ENCODE assay signal across 16 cellular contexts in the genomic region with DNA sequence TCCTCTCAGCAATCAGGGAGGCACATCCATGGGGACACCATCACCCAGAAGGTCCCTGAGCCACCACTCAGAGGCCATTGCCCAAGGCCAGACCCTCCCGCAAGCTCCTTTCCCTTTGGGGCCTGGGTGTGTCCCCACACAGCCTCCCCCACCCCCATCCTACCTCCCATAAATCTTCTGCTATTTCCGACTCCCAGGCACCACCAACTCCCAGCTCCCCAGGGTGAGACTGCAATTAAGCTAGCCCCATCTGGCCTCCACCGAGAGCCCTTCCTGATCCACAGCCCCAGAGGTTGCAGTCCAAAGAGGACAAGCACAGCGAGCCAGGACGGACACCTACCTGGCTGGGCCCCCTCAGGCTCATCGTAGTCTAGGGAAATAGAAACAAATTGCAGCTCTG. TPM values are rescaled to one million over a fixed set of nuclear protein-coding genes. Genes with fewer than 3 reads are reported as not detected.
DNase-seq lines count a peak whose midpoint lies in the region; ATAC-seq and TF ChIP-seq lines count a peak whose summit lies in the region.
"Had no signal": no experiment of that assay in that cellular context is flagged by ENCODE, and none has a peak within 500 bp of the region (broad histone marks: within the 10 kb centered on the region; RNA-seq: fewer than 3 reads in every experiment).

No MANE protein-coding gene starts in this region.

- peaks cover 32 to 62% of the 10 kb centered on the region in 2 experiments for H3K79me1 ChIP-seq in IMR-90 (ENCODE audit: low read depth in 1 of 2, low read length in 2 of 2)

- no peak overlapping the region for H3K4me2 ChIP-seq in IMR-90 (ENCODE audit: low read depth, low read length)

- H3K23ac ChIP-seq in IMR-90 (ENCODE audit: low read depth, low read length): no peak overlapping the region

- no peak overlapping the region for H2AFZ ChIP-seq in IMR-90 (replicated peaks; ENCODE audit: low read length, poor library complexity)

- 93% methylated on average over 4 of the region's 6 CpGs; no CpG with 5 or more reads in 1 of the 2 experiments for WGBS in IMR-90 (ENCODE audit: extremely low coverage in 2 of 2, insufficient read length in 1 of 2), 2 experiments

- TF ChIP-seq POLR2A in IMR-90 (IDR thresholded peaks at IDR 0.05; ENCODE audit: low read depth, low read length) (no peak), gastrocnemius medialis (IDR thresholded peaks at IDR 0.05) (no peak)

- no peak overlapping the region for H3K14ac ChIP-seq in IMR-90 (replicated peaks; ENCODE audit: low read depth, low read length)

- no peaks in the 10 kb centered on the region for H3K27me3 ChIP-seq in A673 (replicated peaks; ENCODE audit: insufficient read depth, low read depth, low read length, poor library complexity)
- no peaks in the 10 kb centered on the region for H3K27me3 ChIP-seq in IMR-90 (ENCODE audit: control insufficient read depth, insufficient read depth, low read length)
- H3K27me3 ChIP-seq in gastrocnemius medialis: no peaks in the 10 kb centered on the region

- TF ChIP-seq CTCF in A673 (conservative IDR thresholded peaks at IDR 0.05; ENCODE audit: low read depth, low read length) (no peak), IMR-90 (conservative IDR thresholded peaks at IDR 0.05; ENCODE audit: low read depth, low read length) (no peak), gastrocnemius medialis (IDR thresholded peaks at IDR 0.05 in 4 of 5, conservative IDR thresholded peaks at IDR 0.05 in 1 of 5) (no peak), mucosa of descending colon (IDR thresholded peaks at IDR 0.05) (no peak)

- intact Hi-C loops in A673 (cut with micrococcal nuclease; ENCODE audit: unreplicated experiment): no loop called here
- intact Hi-C loops in IMR-90 (cut with micrococcal nuclease): no loop called here
- intact Hi-C loops in gastrocnemius medialis (cut with DNase I; ENCODE audit: low total_unique reads): no loop called here
- intact Hi-C loops in mucosa of descending colon (cut with DNase I, micrococcal nuclease): no loop called here

- H3K56ac ChIP-seq in IMR-90 (ENCODE audit: extremely low read depth, insufficient read depth, low read length): no peak overlapping the region

- POLR2A ChIA-PET in A673 (lab: Charles Lee; ENCODE audit: low non-redundant PET): no interaction called here
- POLR2A ChIA-PET in IMR-90 (lab: Charles Lee; ENCODE audit: unreplicated experiment): no interaction called here

- H2AK9ac ChIP-seq in IMR-90 (replicated peaks; ENCODE audit: low read depth, low read length, poor library complexity): no peak overlapping the region

- no peak overlapping the region for H3K4ac ChIP-seq in IMR-90 (ENCODE audit: low read depth, low read length)

- ATAC-seq in IMR-90 (ENCODE audit: low read depth): no peak
- ATAC-seq in gastrocnemius medialis: no peak
- no peak for ATAC-seq in HG02973 (IDR thresholded peaks at IDR 0.05; ENCODE audit: unreplicated experiment)
- no peak for ATAC-seq in mucosa of descending colon

- no peak overlapping the region for H3K18ac ChIP-seq in IMR-90 (ENCODE audit: low read depth, low read length)

- H2BK120ac ChIP-seq in IMR-90 (ENCODE audit: low read depth, low read length): no peak overlapping the region

- BruUV-seq in A673 (replicated peaks; lab: Mats Ljungman, UMichigan): no TSS peak
- BruUV-seq in IMR-90 (replicated peaks; lab: Mats Ljungman, UMichigan): no TSS peak

- TF ChIP-seq RAD21 in IMR-90 (IDR thresholded peaks at IDR 0.05; ENCODE audit: low read length): no peak

- H2BK15ac ChIP-seq in IMR-90 (ENCODE audit: low read depth, low read length): no peak overlapping the region

- no peak overlapping the region for H4K8ac ChIP-seq in IMR-90 (ENCODE audit: low read depth in 2 of 2, low read length in 2 of 2)

- no peak overlapping the region for H2AK5ac ChIP-seq in IMR-90 (ENCODE audit: low read depth, low read length)

- no peak overlapping the region for H3K9ac ChIP-seq in IMR-90 (ENCODE audit: low read depth, low read length)

- DNase-seq in A673 (ENCODE audit: low spot score): no peak
- no peak for DNase-seq in IMR-90
- no peak for DNase-seq in epithelial cell of prostate (ENCODE audit: low read depth, low spot score)
- DNase-seq in gastrocnemius medialis: no peak
- DNase-seq in NCI-H2029 treated with DMSO at 0.1 percent for 48 hours (lab: John Stamatoyannopoulos, UW): no peak
- no peak for DNase-seq in occipital lobe (lab: John Stamatoyannopoulos, UW)
- DNase-seq in mucosa of descending colon: no peak
- DNase-seq: dermis blood vessel endothelial cell; KG1; NCI-H2081 treated with DMSO at 0.1 percent for 48 hours; NCI-H774; SHP77 treated with DMSO at 0.1 percent for 48 hours; stimulated activated CD4-positive, alpha-beta T cell treated with anti-CD3 and anti-CD28 coated beads, Interleukin-15, amount 100 ng/mL, for 24 hours had no signal

- H3K4me3 ChIP-seq in A673 (ENCODE audit: low read depth, low read length, poor library complexity, severe bottlenecking) (no peak overlapping the region), IMR-90 (ENCODE audit: insufficient read depth, low read depth, low read length) (no peak overlapping the region), gastrocnemius medialis (no peak overlapping the region), mucosa of descending colon (no peak overlapping the region)

- H3K9me3 ChIP-seq in A673 (ENCODE audit: low read depth, low read length, poor library complexity, severe bottlenecking) (no peaks in the 10 kb centered on the region), IMR-90 (ENCODE audit: control insufficient read depth, insufficient read depth, low read length) (no peaks in the 10 kb centered on the region), gastrocnemius medialis (no peaks in the 10 kb centered on the region), mucosa of descending colon (no peaks in the 10 kb centered on the region)

- H2BK5ac ChIP-seq in IMR-90 (ENCODE audit: low read depth, low read length, poor library complexity, severe bottlenecking): no peak overlapping the region

- dilution Hi-C loops in IMR-90 (cut with HindIII; ENCODE audit: low sequenced_read_pairs, unreplicated experiment): no loop called here

- in situ Hi-C loops in IMR-90 (cut with MboI; ENCODE audit: low sequenced_read_pairs) (no loop called here), gastrocnemius medialis (cut with MboI; ENCODE audit: low sequenced_read_pairs in 4 of 4) (no loop called here)

- H3K36me3 ChIP-seq in A673 (ENCODE audit: insufficient read depth, low read length, poor library complexity, severe bottlenecking) (peaks cover 26% of the 10 kb centered on the region), IMR-90 (ENCODE audit: control insufficient read depth, insufficient read depth, low read length) (peaks cover 55% of the 10 kb centered on the region), gastrocnemius medialis (peaks cover 0 to 46% of the 10 kb centered on the region in 2 donors), mucosa of descending colon (ENCODE audit: low read depth) (peaks cover 13% of the 10 kb centered on the region)

- H3K27ac ChIP-seq in A673 (ENCODE audit: low read depth, low read length, poor library complexity, severe bottlenecking): peak overlapping the region; percentile 13
- 0 out of 2 replicates have a peak overlapping the region, but pooled peaks have one; percentile 5 for H3K27ac ChIP-seq in IMR-90 (ENCODE audit: insufficient read depth, low read length)
- peak overlapping the region; percentile 74 for H3K27ac ChIP-seq in epithelial cell of prostate
- peak overlapping the region; percentile 38 to 88 (median 63) for H3K27ac ChIP-seq in gastrocnemius medialis

- H4K5ac ChIP-seq in IMR-90 (ENCODE audit: low read depth, low read length): no peak overlapping the region

- H4K20me1 ChIP-seq in IMR-90 (ENCODE audit: insufficient read depth, low read length): 0 out of 2 replicates have a peak, but pooled peaks cover 12% of the 10 kb centered on the region

- CTCF ChIA-PET in A673 (lab: Charles Lee): interaction anchor here (0.6 kb wide), 2 partner anchors 87 to 859 kb away, joined by 5 to 8 read pairs; no protein-coding TSS in a partner anchor
- CTCF ChIA-PET in IMR-90 (lab: Yijun Ruan, JAX): interaction anchor here (0.7 kb wide), 1 partner anchor 77 kb away, joined by 3 read pairs; the partner anchor contains the start of gene ATG13

- no peak overlapping the region for H2BK20ac ChIP-seq in IMR-90 (ENCODE audit: low read depth, low read length)

- no peaks in the 10 kb centered on the region for H3K4me1 ChIP-seq in A673 (ENCODE audit: insufficient read depth, low read length, poor library complexity, severe bottlenecking)
- peaks cover 12% of the 10 kb centered on the region for H3K4me1 ChIP-seq in IMR-90 (ENCODE audit: control insufficient read depth, insufficient read depth, low read length)
- peaks cover 43 to 46% of the 10 kb centered on the region in 2 donors for H3K4me1 ChIP-seq in gastrocnemius medialis
- peaks cover 4% of the 10 kb centered on the region for H3K4me1 ChIP-seq in mucosa of descending colon (ENCODE audit: low read depth)

- peaks cover 13% of the 10 kb centered on the region; the same call in 1 of the 2 replicates for H3K9me1 ChIP-seq in IMR-90 (ENCODE audit: insufficient read depth, low read length)

- no peak overlapping the region for H4K91ac ChIP-seq in IMR-90 (ENCODE audit: insufficient read depth, low read depth, low read length)

TF ChIP-seq in IMR-90, 13 proteins besides CTCF, POLR2A, EP300 and RAD21 (continues in another document):
- TF ChIP-seq RFX5 (IDR thresholded peaks at IDR 0.05; ENCODE audit: low read depth, low read length) (no peak), FOS (IDR thresholded peaks at IDR 0.05; ENCODE audit: low read depth, low read length) (no peak)

RNA-seq across cellular contexts. Expression of gene ARHGAP1, which starts 6.3 kb away (rescaled TPM):
- total RNA-seq in A673 (2021) (89.3 and 92.8 TPM in 2 replicates), IMR-90 (2012; rRNA removed) (28.1 and 46.6 TPM in 2 replicates), gastrocnemius medialis (10 to 100 TPM; 11.1 to 34.8 (median 24.6) TPM), occipital lobe (17.6 TPM), mucosa of descending colon (10 to 100 TPM; 76.4 to 95.2 (median 90.6) TPM)
- 75.7 and 78.8 TPM in 2 replicates for polyA plus RNA-seq in IMR-90 (2012; rRNA removed)
- polyA plus RNA-seq in IMR-90 (2012; cell fraction: cytosol; rRNA removed): 77.3 and 77.9 TPM in 2 replicates
- 56.6 and 87.7 TPM in 2 replicates for polyA plus RNA-seq in IMR-90 (2012; cell fraction: nucleus; rRNA removed; ENCODE audit: low replicate concordance)

RNA-seq across cellular contexts. Expression of gene ZNF408, which starts 6.7 kb away (rescaled TPM):
- total RNA-seq in A673 (2021): 33.9 and 40.1 TPM in 2 replicates
- 9.5 and 10.3 TPM in 2 replicates for total RNA-seq in IMR-90 (2012; rRNA removed)
- polyA plus RNA-seq in IMR-90 (2012; rRNA removed): 10.4 and 11.1 TPM in 2 replicates
- 5.4 and 8.6 TPM in 2 replicates for polyA plus RNA-seq in IMR-90 (2012; cell fraction: cytosol; rRNA removed)
- polyA plus RNA-seq in IMR-90 (2012; cell fraction: nucleus; rRNA removed; ENCODE audit: low replicate concordance): 16.7 and 32.2 TPM in 2 replicates
- total RNA-seq in gastrocnemius medialis: 10 to 100 TPM; 17.7 to 25.2 (median 19.3) TPM
- 4.2 TPM for total RNA-seq in occipital lobe
- 10 to 100 TPM in 2 of 3 donors, 1 to 10 TPM in 1; 8.0 to 13.2 (median 12.8) TPM for total RNA-seq in mucosa of descending colon

RNA-seq across cellular contexts. Expression of gene F2, which starts 24.9 kb away (rescaled TPM):
- total RNA-seq in A673 (2021) (not detected in 2 replicates), IMR-90 (2012; rRNA removed) (not detected in 2 replicates), gastrocnemius medialis (1 to 10 TPM in 2 of 4 donors, not detected in 2; 1.4 to 3.0 TPM), occipital lobe (0.16 TPM), mucosa of descending colon (under 1 TPM in 1 of 3 donors, not detected in 2; 0.19 TPM)
- polyA plus RNA-seq in IMR-90 (2012; rRNA removed): not detected in 2 replicates
- polyA plus RNA-seq in IMR-90 (2012; cell fraction: cytosol; rRNA removed): 0.02 TPM in 2 replicates
- 0.16 and 0.70 TPM in 2 replicates for polyA plus RNA-seq in IMR-90 (2012; cell fraction: nucleus; rRNA removed; ENCODE audit: low replicate concordance)
- total RNA-seq: dermis blood vessel endothelial cell, frontal cortex, kidney epithelial cell had no signal

Comparison
In these comparisons a context has a peak if more than half of its experiments do, and no peak if none do; other contexts are left out.
1. H3K27ac ChIP-seq: peak in every context shown above with its lines; median percentile 74 in epithelial cell of prostate; 63 in gastrocnemius medialis; 13 in A673; 5 in IMR-90.